Comparison of ENCODE assay signal across 17 cellular contexts in the genomic region with DNA sequence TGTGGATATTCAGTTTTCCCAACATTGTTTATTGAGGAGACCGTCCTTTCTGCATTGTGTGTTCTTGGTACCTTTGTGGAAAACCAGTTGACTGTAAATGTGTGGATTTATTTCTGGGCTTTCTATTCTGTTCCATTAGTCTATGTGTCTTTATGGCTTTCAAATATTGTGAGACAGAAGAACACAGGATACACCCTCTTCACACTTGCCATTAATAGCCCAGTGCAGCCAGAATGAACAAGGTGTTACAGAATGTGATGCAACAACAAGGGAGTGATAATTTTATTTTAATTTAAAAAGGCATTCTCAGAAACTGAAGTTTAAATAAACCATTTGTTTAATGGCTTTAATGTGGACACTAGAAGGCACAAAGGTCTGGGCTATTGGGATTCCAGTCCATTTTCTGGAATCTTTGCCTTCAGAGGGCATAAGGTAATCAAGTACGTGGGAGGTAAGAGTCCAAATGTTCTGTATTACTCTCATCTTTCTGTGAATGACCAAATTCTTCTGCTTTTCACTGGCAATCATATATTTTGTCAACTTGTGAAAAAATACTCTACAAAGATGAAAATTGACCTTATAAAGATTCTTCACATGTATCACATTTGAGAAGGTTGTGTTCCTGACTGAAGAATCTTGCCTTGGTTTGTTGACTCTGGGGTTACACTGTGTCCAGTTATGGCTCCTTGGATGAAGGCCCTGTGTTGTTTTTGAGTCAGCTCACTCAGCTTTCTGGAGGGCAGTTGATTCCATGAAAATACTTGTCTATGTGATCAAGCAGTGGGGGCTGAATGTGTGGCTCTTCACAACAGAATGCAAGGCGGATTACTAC.
"Had no signal": no experiment of that assay in that cellular context is flagged by ENCODE, and none has a peak within 500 bp of the region (broad histone marks: within the 10 kb centered on the region; RNA-seq: fewer than 3 reads in every experiment).

No MANE protein-coding gene starts in this region.

- H3K4me1 Mint-ChIP-seq: activated CD4-positive, alpha-beta T cell treated with anti-CD3 and anti-CD28 coated beads, Interleukin-2, amount 10 ng/mL, durations not matched to agents 7 days and 5 days; activated naive CD4-positive, alpha-beta T cell treated with anti-CD3 and anti-CD28 coated beads, Interleukin-2, amount 10 ng/mL, durations not matched to agents 7 days and 5 days; stimulated activated effector memory CD8-positive, alpha-beta T cell treated with anti-CD3 and anti-CD28 coated beads, Interleukin-12 subunit alpha, Interleukin-12 subunit beta, amount 100 ng/mL, for 72 hours; T-helper 17 cell had no signal

- H3K27me3 ChIP-seq: adrenal gland, heart left ventricle had no signal

- H3K27me3 Mint-ChIP-seq: activated CD4-positive, alpha-beta T cell treated with anti-CD3 and anti-CD28 coated beads, Interleukin-2, amount 10 ng/mL, durations not matched to agents 7 days and 5 days; activated naive CD4-positive, alpha-beta T cell treated with anti-CD3 and anti-CD28 coated beads, Interleukin-2, amount 10 ng/mL, durations not matched to agents 7 days and 5 days; T-helper 17 cell had no signal

- H3K36me3 Mint-ChIP-seq: activated naive CD4-positive, alpha-beta T cell treated with anti-CD3 and anti-CD28 coated beads, Interleukin-2, amount 10 ng/mL, durations not matched to agents 7 days and 5 days; brain; stimulated activated effector memory CD8-positive, alpha-beta T cell treated with anti-CD3 and anti-CD28 coated beads, Interleukin-12 subunit alpha, Interleukin-12 subunit beta, amount 100 ng/mL, for 72 hours had no signal

- FAIRE-seq: endometrium, small intestine, TTC549 had no signal

- DNase-seq: activated CD4-positive, alpha-beta T cell treated with anti-CD3 and anti-CD28 coated beads, Interleukin-2, amount 10 ng/mL, durations not matched to agents 7 days and 5 days; activated CD4-positive, CD25-positive, alpha-beta regulatory T cell; activated CD8-positive, alpha-beta memory T cell treated with anti-CD3 and anti-CD28 coated beads for 24 hours; activated naive CD4-positive, alpha-beta T cell treated with anti-CD3 and anti-CD28 coated beads, Interleukin-2, amount 10 ng/mL, durations not matched to agents 7 days and 5 days; adrenal gland; foreskin melanocyte; heart left ventricle; mesendoderm; nephron progenitor cell; small intestine; T-helper 17 cell had no signal

- H3K9me3 Mint-ChIP-seq: activated CD4-positive, alpha-beta T cell treated with anti-CD3 and anti-CD28 coated beads, Interleukin-2, amount 10 ng/mL, durations not matched to agents 7 days and 5 days; activated T-helper 2 cell treated with anti-CD3 and anti-CD28 coated beads, Interferon-gamma antibody, Interleukin-2, Interleukin-4, amounts not matched to agents 10 μg/mL and 5 μg/mL and 100 μg/mL, durations not matched to agents 14 hours and 24 hours and 36 hours; nephron progenitor cell had no signal

- H3K36me3 ChIP-seq: adrenal gland, heart left ventricle had no signal

- H3K27ac Mint-ChIP-seq: activated CD4-positive, alpha-beta T cell treated with anti-CD3 and anti-CD28 coated beads, Interleukin-2, amount 10 ng/mL, durations not matched to agents 7 days and 5 days; activated naive CD4-positive, alpha-beta T cell treated with anti-CD3 and anti-CD28 coated beads, Interleukin-2, amount 10 ng/mL, durations not matched to agents 7 days and 5 days; activated T-helper 2 cell treated with anti-CD3 and anti-CD28 coated beads, Interferon-gamma antibody, Interleukin-2, Interleukin-4, amounts not matched to agents 10 μg/mL and 5 μg/mL and 100 μg/mL, durations not matched to agents 14 hours and 24 hours and 36 hours; brain; nephron progenitor cell; stimulated activated effector memory CD8-positive, alpha-beta T cell treated with anti-CD3 and anti-CD28 coated beads, Interleukin-12 subunit alpha, Interleukin-12 subunit beta, amount 100 ng/mL, for 72 hours; T-helper 17 cell had no signal

- H3K9me3 ChIP-seq: adrenal gland had no signal

- H3K27ac ChIP-seq: adrenal gland had no signal

- ATAC-seq: esophagus mucosa; stimulated activated effector memory CD8-positive, alpha-beta T cell treated with anti-CD3 and anti-CD28 coated beads, Interleukin-12 subunit alpha, Interleukin-12 subunit beta, amount 100 ng/mL, for 72 hours; T-helper 17 cell had no signal

- H3K4me3 ChIP-seq: adrenal gland, heart left ventricle had no signal

- H3K4me3 Mint-ChIP-seq: activated CD4-positive, alpha-beta T cell treated with anti-CD3 and anti-CD28 coated beads, Interleukin-2, amount 10 ng/mL, durations not matched to agents 7 days and 5 days; activated naive CD4-positive, alpha-beta T cell treated with anti-CD3 and anti-CD28 coated beads, Interleukin-2, amount 10 ng/mL, durations not matched to agents 7 days and 5 days; brain; nephron progenitor cell; stimulated activated effector memory CD8-positive, alpha-beta T cell treated with anti-CD3 and anti-CD28 coated beads, Interleukin-12 subunit alpha, Interleukin-12 subunit beta, amount 100 ng/mL, for 72 hours; T-helper 17 cell had no signal
